2 cellular contexts compared by ENCODE assay signal in the genomic region with DNA sequence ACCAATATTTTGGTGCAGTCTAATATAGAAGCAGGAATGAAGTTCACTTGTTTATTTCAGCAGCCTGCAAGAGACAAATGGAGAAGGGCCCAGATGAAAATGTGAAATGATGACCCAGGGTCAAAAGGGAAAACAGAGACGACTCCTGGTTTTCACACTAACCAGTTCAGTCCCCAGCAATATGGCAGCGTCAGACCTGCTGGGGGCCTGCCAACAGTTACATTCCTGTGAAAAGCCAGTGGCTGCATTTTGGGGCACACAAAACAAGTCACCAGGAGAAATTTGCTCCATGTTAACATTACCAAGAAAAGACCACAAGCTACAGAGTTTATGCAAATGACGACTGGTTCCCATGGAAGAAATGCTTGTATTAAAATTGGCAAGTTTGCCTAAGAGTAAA.
TF ChIP-seq lines count a peak whose summit lies in the region.

No MANE protein-coding gene starts in this region.

TF ChIP-seq in SK-N-SH, 30 proteins besides CTCF, POLR2A, EP300 and RAD21 (continued from another document):
- TF ChIP-seq, protein P1, sequence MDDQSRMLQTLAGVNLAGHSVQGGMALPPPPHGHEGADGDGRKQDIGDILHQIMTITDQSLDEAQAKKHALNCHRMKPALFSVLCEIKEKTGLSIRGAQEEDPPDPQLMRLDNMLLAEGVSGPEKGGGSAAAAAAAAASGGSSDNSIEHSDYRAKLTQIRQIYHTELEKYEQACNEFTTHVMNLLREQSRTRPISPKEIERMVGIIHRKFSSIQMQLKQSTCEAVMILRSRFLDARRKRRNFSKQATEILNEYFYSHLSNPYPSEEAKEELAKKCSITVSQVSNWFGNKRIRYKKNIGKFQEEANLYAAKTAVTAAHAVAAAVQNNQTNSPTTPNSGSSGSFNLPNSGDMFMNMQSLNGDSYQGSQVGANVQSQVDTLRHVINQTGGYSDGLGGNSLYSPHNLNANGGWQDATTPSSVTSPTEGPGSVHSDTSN (IDR thresholded peaks at IDR 0.05): no peak
- TF ChIP-seq CHD2 (IDR thresholded peaks at IDR 0.05; ENCODE audit: low read length, partially characterized antibody) (no peak), REST (IDR thresholded peaks at IDR 0.05; ENCODE audit: low read depth, low read length) (no peak)

TF ChIP-seq in endothelial cell of umbilical vein, 7 proteins besides CTCF, POLR2A, EP300 and RAD21 (continued from another document):
- TF ChIP-seq, protein P2, sequence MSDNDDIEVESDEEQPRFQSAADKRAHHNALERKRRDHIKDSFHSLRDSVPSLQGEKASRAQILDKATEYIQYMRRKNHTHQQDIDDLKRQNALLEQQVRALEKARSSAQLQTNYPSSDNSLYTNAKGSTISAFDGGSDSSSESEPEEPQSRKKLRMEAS (IDR thresholded peaks at IDR 0.05; ENCODE audit: insufficient read depth, insufficient read length): no peak
- TF ChIP-seq FOS (IDR thresholded peaks at IDR 0.05; ENCODE audit: borderline replicate concordance, insufficient read depth, low read length): no peak
